19 cellular contexts compared by ENCODE assay signal in genomic region chr11:119046489-119046888, GRCh38.
"Had no signal": no experiment of that assay in that cellular context is flagged by ENCODE, and none has a peak within 500 bp of the region (broad histone marks: within the 10 kb centered on the region; RNA-seq: fewer than 3 reads in every experiment).

No MANE protein-coding gene starts in this region.

- FAIRE-seq: keratinocyte had no signal

- H3K4me1 ChIP-seq: gastrocnemius medialis, prostate gland, right atrium auricular region, stomach, thyroid gland, vagina had no signal

- ATAC-seq: gastrocnemius medialis, left lobe of liver, natural killer cell had no signal

- H3K9me3 ChIP-seq: gastrocnemius medialis, prostate gland, right atrium auricular region, stomach, thyroid gland, vagina had no signal

- H3K4me1 Mint-ChIP-seq: neural crest cell had no signal

- DNase-seq: cortex of kidney; gastrocnemius medialis; head of caudate nucleus; natural killer cell; stimulated activated CD4-positive, alpha-beta T cell treated with anti-CD3 and anti-CD28 coated beads, Interleukin-15, amount 100 ng/mL, for 24 hours; stimulated activated CD4-positive, alpha-beta T cell treated with anti-CD3 and anti-CD28 coated beads, Interleukin-2, amount 100 ng/mL, for 48 hours; stimulated activated naive CD4-positive, alpha-beta T cell; stomach; thyroid gland; trophoblast cell had no signal

- H3K27ac Mint-ChIP-seq: memory B cell, natural killer cell had no signal

- H3K27ac ChIP-seq: gastrocnemius medialis, prostate gland, right atrium auricular region, skin epidermis, stomach, thyroid gland, vagina had no signal

- H3K9me3 Mint-ChIP-seq: memory B cell, natural killer cell, neural crest cell had no signal

- H3K4me3 Mint-ChIP-seq: memory B cell, natural killer cell, neural crest cell had no signal

- H3K27me3 ChIP-seq: gastrocnemius medialis, right atrium auricular region, stomach, thyroid gland, vagina had no signal

- H3K27me3 Mint-ChIP-seq: memory B cell had no signal

- H3K4me3 ChIP-seq: gastrocnemius medialis, lung, prostate gland, right atrium auricular region, skin epidermis, stomach, thyroid gland, vagina had no signal
